8 cellular contexts compared by ENCODE assay signal in genomic region chr20:47334022-47334551, GRCh38. TPM values are rescaled to one million over a fixed set of nuclear protein-coding genes. Genes with fewer than 3 reads are reported as not detected.
A peak's percentile ranks its signal among the peaks of the same experiment; 100 is the strongest.
DNase-seq lines count a peak whose midpoint lies in the region; ATAC-seq and TF ChIP-seq lines count a peak whose summit lies in the region.

No MANE protein-coding gene starts in this region.

- H3K18ac ChIP-seq in mesendoderm (ENCODE audit: low read length): no peak overlapping the region

- H3K56ac ChIP-seq in mesendoderm (ENCODE audit: low read length): no peak overlapping the region

- H3K4me2 ChIP-seq in skeletal muscle satellite cell (ENCODE audit: low read length) (peak overlapping the region; percentile 76), mesendoderm (ENCODE audit: low read length) (no peak overlapping the region)

- H3K4me3 ChIP-seq in adipocyte (ENCODE audit: low read length) (peak overlapping the region; percentile 44), heart right ventricle (peak overlapping the region in 7 of 10 donors; percentile 4 to 30 (median 23)), skeletal muscle satellite cell (ENCODE audit: low read length) (peak overlapping the region; percentile 54), mesendoderm (ENCODE audit: low read length) (no peak overlapping the region)

- H3K27ac ChIP-seq in heart right ventricle (peak overlapping the region; percentile 47 to 85 (median 71)), mesendoderm (ENCODE audit: low read depth, low read length) (no peak overlapping the region)

- no peaks in the 10 kb centered on the region for H3K27me3 Mint-ChIP-seq in activated CD4-positive, alpha-beta memory T cell treated with anti-CD3 and anti-CD28 coated beads, Interleukin-2, amount 10 ng/mL, durations not matched to agents 7 days and 5 days
- no peaks in the 10 kb centered on the region for H3K27me3 Mint-ChIP-seq in activated CD4-positive, alpha-beta memory T cell treated with anti-CD3 and anti-CD28 coated beads for 36 hours

- H2BK15ac ChIP-seq in mesendoderm (replicated peaks; ENCODE audit: low read depth): no peak overlapping the region

- H3K36me3 ChIP-seq in adipocyte (ENCODE audit: control insufficient read depth, insufficient read depth, low read length, severe bottlenecking): peaks cover 16% of the 10 kb centered on the region
- H3K36me3 ChIP-seq in heart right ventricle: peaks cover 0 to 13% (median 0%) of the 10 kb centered on the region in 9 donors
- peaks cover 54% of the 10 kb centered on the region for H3K36me3 ChIP-seq in skeletal muscle satellite cell (ENCODE audit: insufficient read depth, low read length)
- no peaks in the 10 kb centered on the region for H3K36me3 ChIP-seq in mesendoderm (ENCODE audit: control insufficient read depth, insufficient read depth, low read length)

- 32 to 40% methylated on average over 6 of the region's 6 CpGs for WGBS in heart right ventricle, 2 donors
- whole genome bisulfite sequencing in mesendoderm (ENCODE audit: extremely low coverage, insufficient coverage, low lambda C conversion rate): no CpG with 5 or more reads among the region's 6 CpGs

- intact Hi-C loops in activated CD4-positive, alpha-beta memory T cell treated with anti-CD3 and anti-CD28 coated beads for 36 hours (cut with micrococcal nuclease): no loop called here
- intact Hi-C loops in heart right ventricle (cut with DNase I): no loop called here

- H3K9ac ChIP-seq in adipocyte (ENCODE audit: low read length) (peak overlapping the region; percentile 84), skeletal muscle satellite cell (ENCODE audit: low read depth, low read length) (peak overlapping the region; percentile 76), mesendoderm (ENCODE audit: low read length) (no peak overlapping the region)

- H3K23ac ChIP-seq in mesendoderm (ENCODE audit: low read length): no peak overlapping the region

- H2BK5ac ChIP-seq in mesendoderm (ENCODE audit: low read length): no peak overlapping the region

- ATAC-seq in heart right ventricle: peak in 5 of 8 donors; percentile 26 to 88 (median 72)

- peak overlapping the region; percentile 16 for H3K4me3 Mint-ChIP-seq in activated CD4-positive, alpha-beta memory T cell treated with anti-CD3 and anti-CD28 coated beads, Interleukin-2, amount 10 ng/mL, durations not matched to agents 7 days and 5 days
- no peak overlapping the region for H3K4me3 Mint-ChIP-seq in activated CD4-positive, alpha-beta memory T cell treated with anti-CD3 and anti-CD28 coated beads for 36 hours

- no peaks in the 10 kb centered on the region for H3K9me3 Mint-ChIP-seq in activated CD4-positive, alpha-beta memory T cell treated with anti-CD3 and anti-CD28 coated beads, Interleukin-2, amount 10 ng/mL, durations not matched to agents 7 days and 5 days
- H3K9me3 Mint-ChIP-seq in activated CD4-positive, alpha-beta memory T cell treated with anti-CD3 and anti-CD28 coated beads for 36 hours: no peaks in the 10 kb centered on the region

- H3K27ac Mint-ChIP-seq in activated CD4-positive, alpha-beta memory T cell treated with anti-CD3 and anti-CD28 coated beads, Interleukin-2, amount 10 ng/mL, durations not matched to agents 7 days and 5 days: peak overlapping the region; percentile 45
- H3K27ac Mint-ChIP-seq in activated CD4-positive, alpha-beta memory T cell treated with anti-CD3 and anti-CD28 coated beads for 36 hours: no peak overlapping the region

- H3K4ac ChIP-seq in mesendoderm (ENCODE audit: low read depth, low read length): no peak overlapping the region

- CTCF ChIA-PET in activated CD4-positive, alpha-beta memory T cell treated with anti-CD3 and anti-CD28 coated beads, Interleukin-2, amount 10 ng/mL, durations not matched to agents 7 days and 5 days (lab: Charles Lee): no interaction called here
- CTCF ChIA-PET in activated CD4-positive, alpha-beta memory T cell treated with anti-CD3 and anti-CD28 coated beads for 36 hours (lab: Charles Lee): interaction anchor here (1.0 kb wide), 1 partner anchor 9 kb away, joined by 4 read pairs; no protein-coding TSS in a partner anchor

- peaks cover 33% of the 10 kb centered on the region for H3K4me1 Mint-ChIP-seq in activated CD4-positive, alpha-beta memory T cell treated with anti-CD3 and anti-CD28 coated beads, Interleukin-2, amount 10 ng/mL, durations not matched to agents 7 days and 5 days
- H3K4me1 Mint-ChIP-seq in activated CD4-positive, alpha-beta memory T cell treated with anti-CD3 and anti-CD28 coated beads for 36 hours (ENCODE audit: low read depth): peaks cover 41% of the 10 kb centered on the region

- H3K9me3 ChIP-seq in adipocyte (ENCODE audit: control insufficient read depth, low read length) (no peaks in the 10 kb centered on the region), heart right ventricle (no peaks in the 10 kb centered on the region), skeletal muscle satellite cell (replicated peaks; ENCODE audit: low read length) (peaks cover 4% of the 10 kb centered on the region)

- no peak overlapping the region for H4K5ac ChIP-seq in mesendoderm (ENCODE audit: low read length)

- H3K4me1 ChIP-seq in adipocyte (ENCODE audit: control insufficient read depth, insufficient read depth, low read length) (peaks cover 64% of the 10 kb centered on the region), heart right ventricle (peaks cover 6 to 95% (median 77%) of the 10 kb centered on the region in 9 donors), skeletal muscle satellite cell (ENCODE audit: control insufficient read depth, insufficient read depth, low read length) (peaks cover 75% of the 10 kb centered on the region), mesendoderm (ENCODE audit: control insufficient read depth, low read depth, low read length) (peaks cover 10% of the 10 kb centered on the region)

- POLR2A ChIA-PET in activated CD4-positive, alpha-beta memory T cell treated with anti-CD3 and anti-CD28 coated beads, Interleukin-2, amount 10 ng/mL, durations not matched to agents 7 days and 5 days (lab: Charles Lee): no interaction called here
- POLR2A ChIA-PET in activated CD4-positive, alpha-beta memory T cell treated with anti-CD3 and anti-CD28 coated beads for 36 hours (lab: Charles Lee): no interaction called here

- peaks cover 47% of the 10 kb centered on the region for H3K36me3 Mint-ChIP-seq in activated CD4-positive, alpha-beta memory T cell treated with anti-CD3 and anti-CD28 coated beads, Interleukin-2, amount 10 ng/mL, durations not matched to agents 7 days and 5 days (ENCODE audit: low read depth)
- H3K36me3 Mint-ChIP-seq in activated CD4-positive, alpha-beta memory T cell treated with anti-CD3 and anti-CD28 coated beads for 36 hours: peaks cover 17% of the 10 kb centered on the region

- peaks cover 29% of the 10 kb centered on the region for H3K79me1 ChIP-seq in mesendoderm (ENCODE audit: low read length)

- H3K27me3 ChIP-seq in adipocyte (replicated peaks; ENCODE audit: control insufficient read depth, insufficient read depth, low read length) (no peaks in the 10 kb centered on the region), heart right ventricle (no peaks in the 10 kb centered on the region), skeletal muscle satellite cell (ENCODE audit: control insufficient read depth, insufficient read depth, low read length) (no peaks in the 10 kb centered on the region), mesendoderm (ENCODE audit: insufficient read depth, low read length, poor library complexity) (no peaks in the 10 kb centered on the region)

- no peak for DNase-seq in activated CD4-positive, alpha-beta memory T cell treated with anti-CD3 and anti-CD28 coated beads, Interleukin-2, amount 10 ng/mL, durations not matched to agents 7 days and 5 days
- DNase-seq in activated CD4-positive, alpha-beta memory T cell treated with anti-CD3 and anti-CD28 coated beads for 36 hours: no peak
- DNase-seq in adipocyte (ENCODE audit: low read depth) (peak; percentile 91), heart right ventricle (no peak), NCI-H1694 treated with DMSO at 0.1 percent for 48 hours (lab: John Stamatoyannopoulos, UW) (no peak), KG1 (lab: John Stamatoyannopoulos, UW) (no peak), mesendoderm (no peak)

- H4K8ac ChIP-seq in mesendoderm (ENCODE audit: low read depth, low read length): no peak overlapping the region

- no peak overlapping the region for H2BK120ac ChIP-seq in mesendoderm (ENCODE audit: low read depth, low read length)

- no peak for TF ChIP-seq CTCF in heart right ventricle (IDR thresholded peaks at IDR 0.05)

- no peak overlapping the region for H2AK5ac ChIP-seq in mesendoderm (ENCODE audit: low read length)

- H3K79me2 ChIP-seq in mesendoderm (ENCODE audit: control insufficient read depth, insufficient read depth, low read length): peaks cover 70% of the 10 kb centered on the region

RNA-seq across cellular contexts. Expression of gene ZMYND8, which starts 22.4 kb away (rescaled TPM):
- total RNA-seq in activated CD4-positive, alpha-beta memory T cell treated with anti-CD3 and anti-CD28 coated beads, Interleukin-2, amount 10 ng/mL, durations not matched to agents 7 days and 5 days: 10 to 100 TPM; 37.8 to 44.2 TPM
- 10 to 100 TPM; 28.1 to 29.6 TPM for total RNA-seq in activated CD4-positive, alpha-beta memory T cell treated with anti-CD3 and anti-CD28 coated beads for 36 hours
- total RNA-seq in heart right ventricle: 10 to 100 TPM; 22.0 to 39.0 (median 29.0) TPM
- 10 to 100 TPM in 1 of 2 donors, 1 to 10 TPM in 1; 6.4 to 22.5 TPM for polyA plus RNA-seq in heart right ventricle
- total RNA-seq in skeletal muscle satellite cell (2012; rRNA removed): 40.1 and 50.0 TPM in 2 replicates
- polyA plus RNA-seq in mesendoderm (2013, experiment 1 of 2): 29.6 TPM
- 30.9 TPM for polyA plus RNA-seq in mesendoderm (2013, experiment 2 of 2)
